ENCODE assay signal across 9 cellular contexts in the genomic region with DNA sequence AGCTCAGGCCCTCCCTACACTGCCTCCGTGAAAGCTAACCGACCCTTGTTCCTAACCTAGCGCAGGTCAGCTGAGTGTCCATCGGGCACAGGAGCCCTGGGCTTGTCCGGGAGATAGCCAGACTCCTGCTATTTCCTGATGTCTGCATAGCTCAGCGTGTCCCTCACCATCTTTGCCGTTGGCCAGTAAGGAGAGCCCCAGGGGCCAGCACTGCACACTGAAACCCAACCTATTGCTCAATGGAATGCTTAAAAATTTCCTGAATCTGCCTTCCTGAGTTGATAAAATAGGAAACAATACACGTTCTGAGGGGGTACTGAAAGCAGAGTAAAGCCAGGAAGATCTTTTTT. TPM values are rescaled to one million over a fixed set of nuclear protein-coding genes. Genes with fewer than 3 reads are reported as not detected.
DNase-seq lines count a peak whose midpoint lies in the region; TF ChIP-seq lines count a peak whose summit lies in the region.
"Had no signal": no experiment of that assay in that cellular context is flagged by ENCODE, and none has a peak within 500 bp of the region (broad histone marks: within the 10 kb centered on the region; RNA-seq: fewer than 3 reads in every experiment).

No MANE protein-coding gene starts in this region.

- peak overlapping the region; percentile 53; the same call in 1 of the 2 replicates for H3K4me3 ChIP-seq in GM12864 (ENCODE audit: low read depth, low read length)
- H3K4me3 ChIP-seq in esophagus squamous epithelium, result peak overlapping the region in 3 of 4 donors; percentile 29 to 56 (median 37)
- peak overlapping the region; percentile 54 for H3K4me3 ChIP-seq in skeletal muscle cell (ENCODE audit: low read depth, low read length)

- H3K9me3 ChIP-seq in esophagus squamous epithelium, result no peaks in the 10 kb centered on the region

- H3K27me3 ChIP-seq in esophagus squamous epithelium, result peaks cover 0 to 14% (median 0%) of the 10 kb centered on the region in 4 donors

- 37 to 40% methylated on average over 6 to 7 of the region's 8 CpGs for WGBS in esophagus squamous epithelium, 2 donors

- intact Hi-C loops in esophagus squamous epithelium (cut with DNase I), result loop anchor here (10.0 kb wide), 1 partner anchor 152 kb away; no protein-coding TSS in a partner anchor

- DNase-seq in GM12864 (ENCODE audit: low read depth), result no peak
- peak; percentile 51 for DNase-seq in SKM-1 (lab: John Stamatoyannopoulos, UW; ENCODE audit: unreplicated experiment)
- no peak for DNase-seq in esophagus squamous epithelium (lab: John Stamatoyannopoulos, UW)
- DNase-seq in skeletal muscle cell (ENCODE audit: low read depth), result no peak
- no peak for DNase-seq in NK-92 treated with Interleukin-12 subunit alpha and Interleukin-12 subunit beta, amount 100 ng/mL, for 24 hours (lab: John Stamatoyannopoulos, UW)
- no peak for DNase-seq in GM13977 (ENCODE audit: low spot score)
- DNase-seq in NCI-H2196 (lab: John Stamatoyannopoulos, UW; ENCODE audit: unreplicated experiment), result no peak
- no peak for DNase-seq in NCI-H510A (lab: John Stamatoyannopoulos, UW)
- DNase-seq: hippocampal formation had no signal

- peaks cover 22 to 53% (median 25%) of the 10 kb centered on the region in 3 donors for H3K4me1 ChIP-seq in esophagus squamous epithelium

- in situ Hi-C loops in GM13977 (cut with MboI; ENCODE audit: low pct_unique_long_range_greater_than_20kb, low sequenced_read_pairs, unreplicated experiment), result loop anchor here (10.0 kb wide), 1 partner anchor 152 kb away; no protein-coding TSS in a partner anchor

- H3K27ac ChIP-seq in esophagus squamous epithelium, result peak overlapping the region; percentile 28 to 81 (median 73)

- no peak for TF ChIP-seq POLR2A in esophagus squamous epithelium (IDR thresholded peaks at IDR 0.05)

- no peak for TF ChIP-seq CTCF in GM12864 (IDR thresholded peaks at IDR 0.05; ENCODE audit: low read depth, low read length, missing control alignments)
- no peak for TF ChIP-seq CTCF in esophagus squamous epithelium (IDR thresholded peaks at IDR 0.05)
- no peak for TF ChIP-seq CTCF in GM13977 (IDR thresholded peaks at IDR 0.05; ENCODE audit: extremely low read depth, insufficient read depth, missing control alignments)

- no peaks in the 10 kb centered on the region for H3K36me3 ChIP-seq in esophagus squamous epithelium

RNA-seq across cellular contexts. Expression of a gene that starts 2.2 kb away (rescaled TPM):
- 10 to 100 TPM in 3 of 4 donors, 1 to 10 TPM in 1; 8.2 to 25.4 (median 18.3) TPM for total RNA-seq in esophagus squamous epithelium
